ENCODE assay signal across 15 cellular contexts in the genomic region with DNA sequence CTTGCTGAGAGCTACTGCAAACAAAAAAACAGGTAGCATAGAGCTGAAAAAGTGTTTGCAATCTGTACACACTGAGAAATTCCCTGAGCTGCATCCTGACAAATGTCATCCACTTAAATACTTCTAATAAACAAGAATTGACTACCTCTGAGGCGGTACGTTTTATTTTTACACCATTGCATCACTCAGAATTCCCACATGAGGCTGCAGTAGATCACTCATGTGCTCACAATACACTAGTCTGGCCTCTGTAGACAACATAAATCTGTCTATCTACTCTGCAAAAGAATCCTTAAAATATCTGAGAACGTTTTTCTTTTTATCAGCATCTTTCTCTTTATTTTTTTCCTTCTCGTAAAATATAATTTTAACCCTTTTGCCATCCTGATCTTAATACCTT.
A peak's percentile ranks its signal among the peaks of the same experiment; 100 is the strongest.
DNase-seq lines count a peak whose midpoint lies in the region; ATAC-seq and TF ChIP-seq lines count a peak whose summit lies in the region.
"Had no signal": no experiment of that assay in that cellular context is flagged by ENCODE, and none has a peak within 500 bp of the region (broad histone marks: within the 10 kb centered on the region; RNA-seq: fewer than 3 reads in every experiment).

No MANE protein-coding gene starts in this region.

- H3K4me3 ChIP-seq in GM23338: no peak overlapping the region
- H3K4me3 ChIP-seq in PC-3 (ENCODE audit: low read length): no peak overlapping the region
- H3K4me3 ChIP-seq in MM.1S (ENCODE audit: low read length): no peak overlapping the region
- H3K4me3 ChIP-seq: BLaER1 had no signal

- H3K36me3 ChIP-seq in GM23338 (ENCODE audit: insufficient read depth): no peaks in the 10 kb centered on the region
- no peaks in the 10 kb centered on the region for H3K36me3 ChIP-seq in PC-3 (ENCODE audit: low read depth, low read length)
- no peaks in the 10 kb centered on the region for H3K36me3 ChIP-seq in MM.1S (replicated peaks; ENCODE audit: insufficient read depth, low read length)
- H3K36me3 ChIP-seq: BLaER1 had no signal

- H3K27me3 ChIP-seq in GM23338 (ENCODE audit: insufficient read depth): no peaks in the 10 kb centered on the region
- no peaks in the 10 kb centered on the region for H3K27me3 ChIP-seq in PC-3 (ENCODE audit: low read length)
- H3K27me3 ChIP-seq in MM.1S (replicated peaks; ENCODE audit: insufficient read depth, low read length): no peaks in the 10 kb centered on the region
- H3K27me3 ChIP-seq: BLaER1 had no signal

- H2AFZ ChIP-seq in GM23338: peak overlapping the region; percentile 84
- H2AFZ ChIP-seq in PC-3 (ENCODE audit: low read length): no peak overlapping the region
- no peak overlapping the region for H2AFZ ChIP-seq in MM.1S (ENCODE audit: low read length)

- no peak overlapping the region for H3K4me2 ChIP-seq in GM23338
- no peak overlapping the region for H3K4me2 ChIP-seq in PC-3 (ENCODE audit: low read length)
- no peak overlapping the region for H3K4me2 ChIP-seq in MM.1S (ENCODE audit: low read depth, low read length)
- H3K4me2 ChIP-seq: BLaER1 had no signal

- H3K27ac ChIP-seq in GM23338 (ENCODE audit: low read depth): no peak overlapping the region
- peak overlapping the region; percentile 76 for H3K27ac ChIP-seq in PC-3 (ENCODE audit: low read length)
- no peak overlapping the region for H3K27ac ChIP-seq in MM.1S (ENCODE audit: low read length)
- H3K27ac ChIP-seq: BLaER1 had no signal

- POLR2A ChIA-PET in PC-3 (lab: Charles Lee; ENCODE audit: unreplicated experiment): no interaction called here

- H4K20me1 ChIP-seq in GM23338 (replicated peaks; ENCODE audit: insufficient read depth) (no peaks in the 10 kb centered on the region), PC-3 (ENCODE audit: low read length) (no peaks in the 10 kb centered on the region), MM.1S (ENCODE audit: insufficient read depth, low read length) (no peaks in the 10 kb centered on the region)
- H4K20me1 ChIP-seq: BLaER1 had no signal

- H3K4me1 ChIP-seq in GM23338 (ENCODE audit: insufficient read depth) (peaks cover 5% of the 10 kb centered on the region; the same call in 1 of the 2 replicates), PC-3 (ENCODE audit: insufficient read depth, low read length) (peaks cover 16% of the 10 kb centered on the region), MM.1S (ENCODE audit: low read length) (peaks cover 25% of the 10 kb centered on the region)
- H3K4me1 ChIP-seq: BLaER1 had no signal

- H3K9ac ChIP-seq in PC-3 (ENCODE audit: low read length) (no peak overlapping the region; the same call in 1 of the 2 replicates), MM.1S (ENCODE audit: low read length) (no peak overlapping the region)
- H3K9ac ChIP-seq: BLaER1 had no signal

- no peaks in the 10 kb centered on the region for H3K36me3 Mint-ChIP-seq in GM23338 (ENCODE audit: low read depth)
- H3K36me3 Mint-ChIP-seq in endothelial cell (ENCODE audit: low read depth, unreplicated experiment): no peaks in the 10 kb centered on the region

- H3K9me3 Mint-ChIP-seq in GM23338 (peaks cover under 1% of the 10 kb centered on the region; the same call in 1 of the 3 replicates), endothelial cell (ENCODE audit: unreplicated experiment) (no peaks in the 10 kb centered on the region)

- CTCF ChIA-PET in PC-3 (lab: Charles Lee): no interaction called here

- intact Hi-C loops in PC-3 (cut with micrococcal nuclease): no loop called here

- no peaks in the 10 kb centered on the region for H3K79me2 ChIP-seq in GM23338 (replicated peaks; ENCODE audit: insufficient read depth)
- H3K79me2 ChIP-seq in PC-3 (ENCODE audit: low read length): no peaks in the 10 kb centered on the region
- H3K79me2 ChIP-seq in MM.1S (ENCODE audit: low read length): no peaks in the 10 kb centered on the region

- TF ChIP-seq CTCF in GM23338 (conservative IDR thresholded peaks at IDR 0.05; ENCODE audit: low read depth in 2 of 2): no peak
- TF ChIP-seq CTCF in PC-3 (conservative IDR thresholded peaks at IDR 0.05; ENCODE audit: low read depth, low read length): no peak
- no peak for TF ChIP-seq CTCF in endothelial cell (IDR thresholded peaks at IDR 0.05; ENCODE audit: unreplicated experiment)
- TF ChIP-seq CTCF in MM.1S (IDR thresholded peaks at IDR 0.05; ENCODE audit: low read length): no peak

- DNase-seq in DMS79 treated with DMSO at 0.1 percent for 48 hours (lab: John Stamatoyannopoulos, UW): peak; percentile 33
- no peak for DNase-seq in DMS79 (lab: John Stamatoyannopoulos, UW)
- no peak for DNase-seq in GM23338 (ENCODE audit: low spot score)
- no peak for DNase-seq in PC-3
- DNase-seq in myocyte (ENCODE audit: low read depth): peak; percentile 27
- DNase-seq in activated CD4-positive, alpha-beta T cell treated with anti-CD3 and anti-CD28 coated beads, Interleukin-2, amount 50 U/mL, for 4 hours: no peak
- no peak for DNase-seq in endothelial cell (ENCODE audit: low spot score)
- no peak for DNase-seq in MM.1S
- DNase-seq: 8988T, AML-193, DND-41, GDM1, HCEC 1CT, IMR-90 had no signal

- H3K9me3 ChIP-seq in PC-3 (ENCODE audit: low read length) (no peaks in the 10 kb centered on the region), MM.1S (replicated peaks; ENCODE audit: insufficient read depth, low read length) (no peaks in the 10 kb centered on the region)

- H3K9me2 ChIP-seq in GM23338 (ENCODE audit: insufficient read depth): no peaks in the 10 kb centered on the region
- H3K9me2 ChIP-seq in PC-3 (replicated peaks; ENCODE audit: low read length): no peaks in the 10 kb centered on the region
- no peaks in the 10 kb centered on the region for H3K9me2 ChIP-seq in MM.1S (replicated peaks; ENCODE audit: insufficient read depth, low read length)

- H3K27ac Mint-ChIP-seq in GM23338 (no peak overlapping the region), endothelial cell (ENCODE audit: unreplicated experiment) (no peak overlapping the region)

- no TSS peak for BruUV-seq in PC-3 (replicated peaks; lab: Mats Ljungman, UMichigan)

- H3K4me1 Mint-ChIP-seq in GM23338 (peaks cover 17% of the 10 kb centered on the region), endothelial cell (ENCODE audit: unreplicated experiment) (peaks cover 5% of the 10 kb centered on the region)

- no peak for ATAC-seq in GM23338
- ATAC-seq in PC-3: 0 out of 2 replicates have a peak, but pooled peaks have one; percentile 26

- no peaks in the 10 kb centered on the region for H3F3A ChIP-seq in GM23338 (replicated peaks; ENCODE audit: low read depth)
- H3F3A ChIP-seq in PC-3 (ENCODE audit: low read length, unreplicated experiment): no peaks in the 10 kb centered on the region
- no peaks in the 10 kb centered on the region for H3F3A ChIP-seq in MM.1S (ENCODE audit: insufficient read depth, low read length)

- no peak overlapping the region for H3K4me3 Mint-ChIP-seq in GM23338
- H3K4me3 Mint-ChIP-seq in endothelial cell (ENCODE audit: unreplicated experiment): no peak overlapping the region

- H3K27me3 Mint-ChIP-seq in GM23338 (ENCODE audit: insufficient read depth, low read depth, poor library complexity): no peaks in the 10 kb centered on the region
- H3K27me3 Mint-ChIP-seq in endothelial cell (ENCODE audit: unreplicated experiment): no peaks in the 10 kb centered on the region

TF ChIP-seq in GM23338, 12 proteins besides CTCF, POLR2A, EP300 and RAD21:
- TF ChIP-seq JUNB (IDR thresholded peaks at IDR 0.05; ENCODE audit: unreplicated experiment): no peak
TF ChIP-seq in GM23338: peak in this region for 0.

Comparison
In these comparisons a context has a peak if more than half of its experiments do, and no peak if none do; other contexts are left out.
1. DNase-seq: peak in DMS79 treated with DMSO at 0.1 percent for 48 hours (single experiment) and myocyte (single experiment); none in DMS79 (single experiment), GM23338 (single experiment), PC-3 (single experiment), activated CD4-positive, alpha-beta T cell treated with anti-CD3 and anti-CD28 coated beads, Interleukin-2, amount 50 U/mL, for 4 hours (0 of 2), endothelial cell (single experiment) and MM.1S (single experiment).